ENCODE assay signal across 1 cellular context in genomic region chr10:114444819-114445218, GRCh38.
TF ChIP-seq lines count a peak whose summit lies in the region.

No MANE protein-coding gene starts in this region.

TF ChIP-seq in HCT116, 20 proteins besides CTCF, POLR2A, EP300 and RAD21 (continued from another document):
- no peak for TF ChIP-seq MAX (IDR thresholded peaks at IDR 0.05)
- no peak for TF ChIP-seq SRF (IDR thresholded peaks at IDR 0.05; ENCODE audit: low read depth)
- TF ChIP-seq FOSL1 (IDR thresholded peaks at IDR 0.05; ENCODE audit: low read depth), result no peak
- no peak for TF ChIP-seq EGR1 (IDR thresholded peaks at IDR 0.05; ENCODE audit: low read depth)
- no peak for TF ChIP-seq TCF7L2 (IDR thresholded peaks at IDR 0.05; ENCODE audit: borderline replicate concordance, extremely low read depth, insufficient read depth, insufficient read length)
TF ChIP-seq in HCT116: peak in this region for 0.
